ENCODE assay signal across 15 cellular contexts in genomic region chr12:72296389-72296788, GRCh38. TPM values are rescaled to one million over a fixed set of nuclear protein-coding genes. Genes with fewer than 3 reads are reported as not detected.
DNase-seq lines count a peak whose midpoint lies in the region; ATAC-seq and TF ChIP-seq lines count a peak whose summit lies in the region.
"Had no signal": no experiment of that assay in that cellular context is flagged by ENCODE, and none has a peak within 500 bp of the region (broad histone marks: within the 10 kb centered on the region; RNA-seq: fewer than 3 reads in every experiment).

No MANE protein-coding gene starts in this region.

- H3K27ac ChIP-seq in smooth muscle cell (ENCODE audit: low read depth): peak overlapping the region; percentile 56
- H3K27ac ChIP-seq: heart left ventricle had no signal

- peak; percentile 77 for DNase-seq in HFF-Myc (ENCODE audit: extremely low read depth, low read depth)
- peak; percentile 73 for DNase-seq in RKO (ENCODE audit: low spot score)
- DNase-seq in epithelial cell of esophagus (ENCODE audit: low read depth): peak; percentile 18
- DNase-seq in smooth muscle cell (lab: John Stamatoyannopoulos, UW; ENCODE audit: unreplicated experiment): no peak
- DNase-seq in effector memory CD8-positive, alpha-beta T cell: no peak
- DNase-seq: activated gamma-delta T cell treated with Interleukin-2 at 50 U/mL for 16 hours; central memory CD4-positive, alpha-beta T cell; heart left ventricle; NCI-H1105 had no signal

- H2AFZ ChIP-seq in smooth muscle cell (ENCODE audit: low read depth): no peak overlapping the region

- no peaks in the 10 kb centered on the region for H3K27me3 Mint-ChIP-seq in effector memory CD8-positive, alpha-beta T cell
- H3K27me3 Mint-ChIP-seq: natural killer cell treated with Interleukin-12 subunit alpha and Interleukin-12 subunit beta and Interleukin-15 and Interleukin-18, amount 100 ng/mL, for 72 hours had no signal

- H3K27ac Mint-ChIP-seq in effector memory CD8-positive, alpha-beta T cell: no peak overlapping the region
- H3K27ac Mint-ChIP-seq: natural killer cell treated with Interleukin-12 subunit alpha and Interleukin-12 subunit beta and Interleukin-15 and Interleukin-18, amount 100 ng/mL, for 72 hours had no signal

- H3K36me3 Mint-ChIP-seq in effector memory CD8-positive, alpha-beta T cell (ENCODE audit: insufficient read depth): peaks cover 2% of the 10 kb centered on the region
- H3K36me3 Mint-ChIP-seq: natural killer cell treated with Interleukin-12 subunit alpha and Interleukin-12 subunit beta and Interleukin-15 and Interleukin-18, amount 100 ng/mL, for 72 hours had no signal

- no peaks in the 10 kb centered on the region for H3F3A ChIP-seq in smooth muscle cell (ENCODE audit: low read depth)

- H3K9me3 Mint-ChIP-seq in effector memory CD8-positive, alpha-beta T cell: peaks cover 8 to 13% of the 10 kb centered on the region in 2 donors

- H3K9me3 ChIP-seq in smooth muscle cell (replicated peaks; ENCODE audit: low read depth): no peaks in the 10 kb centered on the region
- H3K9me3 ChIP-seq: heart left ventricle had no signal

- H3K4me3 Mint-ChIP-seq in effector memory CD8-positive, alpha-beta T cell: no peak overlapping the region
- H3K4me3 Mint-ChIP-seq: natural killer cell treated with Interleukin-12 subunit alpha and Interleukin-12 subunit beta and Interleukin-15 and Interleukin-18, amount 100 ng/mL, for 72 hours had no signal

- H3K4me3 ChIP-seq in HFF-Myc (replicated peaks; ENCODE audit: low read depth, low read length): no peak overlapping the region; the same call in 1 of the 2 replicates
- no peak overlapping the region for H3K4me3 ChIP-seq in epithelial cell of esophagus (ENCODE audit: low read length)
- H3K4me3 ChIP-seq in smooth muscle cell: no peak overlapping the region
- H3K4me3 ChIP-seq: heart left ventricle had no signal

- no peak overlapping the region for H3K4me2 ChIP-seq in smooth muscle cell

- no peaks in the 10 kb centered on the region for H3K4me1 ChIP-seq in smooth muscle cell (ENCODE audit: low read depth)
- H3K4me1 ChIP-seq: heart left ventricle had no signal

- no peak for TF ChIP-seq CTCF in HFF-Myc (IDR thresholded peaks at IDR 0.05; ENCODE audit: low read depth, low read length, missing control alignments)
- no peak for TF ChIP-seq CTCF in epithelial cell of esophagus (IDR thresholded peaks at IDR 0.05; ENCODE audit: insufficient read depth, low read depth, low read length, missing control alignments)
- TF ChIP-seq CTCF in smooth muscle cell (IDR thresholded peaks at IDR 0.05; ENCODE audit: borderline replicate concordance, insufficient read depth, poor library complexity, severe bottlenecking): no peak

- no peaks in the 10 kb centered on the region for H4K20me1 ChIP-seq in smooth muscle cell (ENCODE audit: low read depth)

- ATAC-seq in GM21619 (IDR thresholded peaks at IDR 0.05; ENCODE audit: unreplicated experiment) (no peak), HG03135 (IDR thresholded peaks at IDR 0.05; ENCODE audit: unreplicated experiment) (no peak)
- ATAC-seq in effector memory CD8-positive, alpha-beta T cell (replicated peaks): no peak
- ATAC-seq: heart left ventricle; left lobe of liver; natural killer cell treated with Interleukin-12 subunit alpha and Interleukin-12 subunit beta and Interleukin-15 and Interleukin-18, amount 100 ng/mL, for 72 hours; Right ventricle myocardium inferior had no signal

- H3K4me1 Mint-ChIP-seq in effector memory CD8-positive, alpha-beta T cell (ENCODE audit: low read depth in 2 of 2): no peaks in the 10 kb centered on the region

- no peaks in the 10 kb centered on the region for H3K36me3 ChIP-seq in smooth muscle cell (ENCODE audit: low read depth)
- H3K36me3 ChIP-seq: heart left ventricle had no signal

- H3K9ac ChIP-seq in smooth muscle cell (ENCODE audit: low read depth): no peak overlapping the region

- H3K79me2 ChIP-seq in smooth muscle cell (ENCODE audit: low read depth): no peaks in the 10 kb centered on the region

- 29% methylated on average over 2 of the region's 2 CpGs for WGBS in smooth muscle cell (ENCODE audit: low lambda C conversion rate)

- no peaks in the 10 kb centered on the region for H3K27me3 ChIP-seq in smooth muscle cell (ENCODE audit: low read depth)

RNA-seq across cellular contexts. Expression of gene TRHDE, which starts 24.2 kb away (rescaled TPM):
- total RNA-seq in smooth muscle cell: 0.81 and 12.5 TPM in 2 replicates
- polyA plus RNA-seq in smooth muscle cell: 0.06 and 0.32 TPM in 2 replicates
- total RNA-seq: NCI-H460 had no signal

Comparison
In these comparisons a context has a peak if more than half of its experiments do, and no peak if none do; other contexts are left out.
1. DNase-seq: peak in HFF-Myc (single experiment), RKO (single experiment) and epithelial cell of esophagus (single experiment); none in smooth muscle cell (single experiment) and effector memory CD8-positive, alpha-beta T cell (0 of 3).